33 cellular contexts compared by ENCODE assay signal in genomic region chr4:34412233-34412632, GRCh38.
"Had no signal": no experiment of that assay in that cellular context is flagged by ENCODE, and none has a peak within 500 bp of the region (broad histone marks: within the 10 kb centered on the region; RNA-seq: fewer than 3 reads in every experiment).

No MANE protein-coding gene starts in this region.

- H3K27ac Mint-ChIP-seq: activated CD4-positive, alpha-beta memory T cell treated with anti-CD3 and anti-CD28 coated beads, Interleukin-2, amount 10 ng/mL, durations not matched to agents 7 days and 5 days; activated CD4-positive, alpha-beta T cell treated with anti-CD3 and anti-CD28 coated beads, Interleukin-2, amount 10 ng/mL, durations not matched to agents 7 days and 5 days; activated naive CD8-positive, alpha-beta T cell; activated T-cell treated with anti-CD3 and anti-CD28 coated beads, Interleukin-2, amount 50 U/mL, for 24 hours; activated T-cell treated with anti-CD3 and anti-CD28 coated beads, Interleukin-2, amount 50 U/mL, for 72 hours; dendritic cell treated with granulocyte-macrophage colony-stimulating factor and Interleukin-4, amounts not matched to agents 40 ng/mL and 50 ng/mL, for 4 days; endodermal cell; WTC11 had no signal

- FAIRE-seq: astrocyte, bronchial epithelial cell, TTC549 had no signal

- H3K27me3 Mint-ChIP-seq: activated CD4-positive, alpha-beta memory T cell treated with anti-CD3 and anti-CD28 coated beads, Interleukin-2, amount 10 ng/mL, durations not matched to agents 7 days and 5 days; activated CD4-positive, alpha-beta T cell treated with anti-CD3 and anti-CD28 coated beads, Interleukin-2, amount 10 ng/mL, durations not matched to agents 7 days and 5 days; activated naive CD8-positive, alpha-beta T cell; activated T-cell treated with anti-CD3 and anti-CD28 coated beads, Interleukin-2, amount 50 U/mL, for 24 hours; central memory CD8-positive, alpha-beta T cell; dendritic cell treated with granulocyte-macrophage colony-stimulating factor and Interleukin-4, amounts not matched to agents 40 ng/mL and 50 ng/mL, for 4 days had no signal

- H3K4me3 Mint-ChIP-seq: activated CD4-positive, alpha-beta memory T cell treated with anti-CD3 and anti-CD28 coated beads, Interleukin-2, amount 10 ng/mL, durations not matched to agents 7 days and 5 days; activated CD4-positive, alpha-beta T cell treated with anti-CD3 and anti-CD28 coated beads, Interleukin-2, amount 10 ng/mL, durations not matched to agents 7 days and 5 days; activated naive CD8-positive, alpha-beta T cell; activated T-cell treated with anti-CD3 and anti-CD28 coated beads, Interleukin-2, amount 50 U/mL, for 24 hours; activated T-cell treated with anti-CD3 and anti-CD28 coated beads, Interleukin-2, amount 50 U/mL, for 72 hours; central memory CD8-positive, alpha-beta T cell; dendritic cell treated with granulocyte-macrophage colony-stimulating factor and Interleukin-4, amounts not matched to agents 40 ng/mL and 50 ng/mL, for 4 days; endodermal cell; WTC11 had no signal

- H3K9me3 ChIP-seq: gastrocnemius medialis had no signal

- H3K4me1 ChIP-seq: gastrocnemius medialis, heart left ventricle had no signal

- H3K36me3 Mint-ChIP-seq: activated naive CD8-positive, alpha-beta T cell had no signal

- DNase-seq: activated CD4-positive, alpha-beta memory T cell treated with anti-CD3 and anti-CD28 coated beads, Interleukin-2, amount 10 ng/mL, durations not matched to agents 7 days and 5 days; activated CD4-positive, alpha-beta T cell treated with anti-CD3 and anti-CD28 coated beads for 1 hour; activated CD4-positive, alpha-beta T cell treated with anti-CD3 and anti-CD28 coated beads for 4 hours; activated CD4-positive, alpha-beta T cell treated with anti-CD3 and anti-CD28 coated beads, Interleukin-2, amount 10 ng/mL, durations not matched to agents 7 days and 5 days; activated CD4-positive, alpha-beta T cell treated with anti-CD3 and anti-CD28 coated beads, Interleukin-2, amount 50 U/mL, for 4 hours; activated CD8-positive, alpha-beta memory T cell treated with anti-CD3 and anti-CD28 coated beads, Interleukin-2, amount 50 U/mL, for 48 hours; activated gamma-delta T cell; activated naive CD4-positive, alpha-beta T cell; activated naive CD4-positive, alpha-beta T cell treated with anti-CD3 and anti-CD28 coated beads, Interleukin-2, amount 50 U/mL, for 16 hours; activated T-cell treated with anti-CD3 and anti-CD28 coated beads for 4 hours; activated T-cell treated with anti-CD3 and anti-CD28 coated beads, Interleukin-2, amount 50 U/mL, for 24 hours; activated T-cell treated with anti-CD3 and anti-CD28 coated beads, Interleukin-2, amount 50 U/mL, for 72 hours; amniotic stem cell; anterior cingulate cortex; brain microvascular endothelial cell; dorsolateral prefrontal cortex; effector memory CD4-positive, alpha-beta T cell; endodermal cell; foreskin fibroblast; gastrocnemius medialis; glutamatergic neuron; heart left ventricle; T-helper 2 cell had no signal

- H3K4me3 ChIP-seq: coronary artery, dorsolateral prefrontal cortex, gastrocnemius medialis, heart left ventricle had no signal

- H3K27ac ChIP-seq: brain microvascular endothelial cell, coronary artery, dorsolateral prefrontal cortex, gastrocnemius medialis, heart left ventricle, VCaP had no signal

- ATAC-seq: activated T-cell treated with anti-CD3 and anti-CD28 coated beads, Interleukin-2, amount 50 U/mL, for 72 hours; esophagus mucosa; gastrocnemius medialis; heart left ventricle; WTC11 had no signal

- H3K4me1 Mint-ChIP-seq: activated CD4-positive, alpha-beta memory T cell treated with anti-CD3 and anti-CD28 coated beads, Interleukin-2, amount 10 ng/mL, durations not matched to agents 7 days and 5 days; activated CD4-positive, alpha-beta T cell treated with anti-CD3 and anti-CD28 coated beads, Interleukin-2, amount 10 ng/mL, durations not matched to agents 7 days and 5 days; central memory CD8-positive, alpha-beta T cell; endodermal cell; WTC11 had no signal

- H3K36me3 ChIP-seq: brain microvascular endothelial cell, gastrocnemius medialis, heart left ventricle had no signal

- H3K27me3 ChIP-seq: brain microvascular endothelial cell, dorsolateral prefrontal cortex, gastrocnemius medialis, heart left ventricle had no signal
